In genomic region chr16:73504591-73504990, GRCh38 we compare ENCODE assay signal across 15 cellular contexts.
DNase-seq lines count a peak whose midpoint lies in the region; ATAC-seq and TF ChIP-seq lines count a peak whose summit lies in the region.
"Had no signal": no experiment of that assay in that cellular context is flagged by ENCODE, and none has a peak within 500 bp of the region (broad histone marks: within the 10 kb centered on the region; RNA-seq: fewer than 3 reads in every experiment).

No MANE protein-coding gene starts in this region.

- TF ChIP-seq CTCF in heart right ventricle (IDR thresholded peaks at IDR 0.05) (no peak), neural progenitor cell (IDR thresholded peaks at IDR 0.05) (no peak)

- H3K36me3 Mint-ChIP-seq in neural progenitor cell: no peaks in the 10 kb centered on the region
- no peaks in the 10 kb centered on the region for H3K36me3 Mint-ChIP-seq in activated T-helper 17 cell treated with anti-CD3 and anti-CD28 coated beads, Interleukin-2, amount 50 U/mL, for 72 hours (ENCODE audit: low read depth)
- no peaks in the 10 kb centered on the region for H3K36me3 Mint-ChIP-seq in T-cell

- no peaks in the 10 kb centered on the region for H3F3A ChIP-seq in neural progenitor cell (ENCODE audit: low read depth)

- H3K9me3 ChIP-seq in heart right ventricle (no peaks in the 10 kb centered on the region), neural progenitor cell (ENCODE audit: low read depth) (no peaks in the 10 kb centered on the region)
- H3K9me3 ChIP-seq: BLaER1 treated with 17β-estradiol and CSF1 and Interleukin-3, amounts not matched to agents 10 nM and 100 nM had no signal

- intact Hi-C loops in heart right ventricle (cut with DNase I) (no loop called here), Right ventricle myocardium inferior (cut with DNase I) (no loop called here)

- no peak overlapping the region for H2AFZ ChIP-seq in neural progenitor cell (replicated peaks)
- H2AFZ ChIP-seq: GM23248 had no signal

- H3K4me3 Mint-ChIP-seq in neural progenitor cell (no peak overlapping the region), T-cell (no peak overlapping the region)
- H3K4me3 Mint-ChIP-seq in activated T-helper 17 cell treated with anti-CD3 and anti-CD28 coated beads, Interleukin-2, amount 50 U/mL, for 72 hours: no peak overlapping the region
- H3K4me3 Mint-ChIP-seq: CD4-positive, alpha-beta T cell had no signal

- no peaks in the 10 kb centered on the region for H4K20me1 ChIP-seq in neural progenitor cell (ENCODE audit: low read depth)
- H4K20me1 ChIP-seq: BLaER1 treated with 17β-estradiol and CSF1 and Interleukin-3, amounts not matched to agents 10 nM and 100 nM had no signal

- peaks cover 30% of the 10 kb centered on the region for H3K4me1 Mint-ChIP-seq in neural progenitor cell
- no peaks in the 10 kb centered on the region for H3K4me1 Mint-ChIP-seq in activated T-helper 17 cell treated with anti-CD3 and anti-CD28 coated beads, Interleukin-2, amount 50 U/mL, for 72 hours
- H3K4me1 Mint-ChIP-seq in T-cell: no peaks in the 10 kb centered on the region

- POLR2A ChIA-PET in T-cell (lab: Charles Lee): no interaction called here

- no peak overlapping the region for H3K9ac ChIP-seq in neural progenitor cell
- H3K9ac ChIP-seq: BLaER1 treated with 17β-estradiol and CSF1 and Interleukin-3, amounts not matched to agents 10 nM and 100 nM; GM23248 had no signal

- H3K27ac ChIP-seq in heart right ventricle: no peak overlapping the region
- no peak overlapping the region for H3K27ac ChIP-seq in neural progenitor cell
- H3K27ac ChIP-seq: BLaER1 treated with 17β-estradiol and CSF1 and Interleukin-3, amounts not matched to agents 10 nM and 100 nM; GM23248 had no signal

- no peak for DNase-seq in heart right ventricle
- DNase-seq in Right ventricle myocardium inferior (ENCODE audit: missing footprints): no peak
- DNase-seq in NCI-H2227 (lab: John Stamatoyannopoulos, UW; ENCODE audit: unreplicated experiment): peak; percentile 46
- peak; percentile 27 for DNase-seq in SK-N-DZ (ENCODE audit: low spot score)
- no peak for DNase-seq in neural progenitor cell (ENCODE audit: low spot score)
- DNase-seq in T-cell: no peak
- DNase-seq: ACHN; Calu3; CD4-positive, alpha-beta T cell; DMS 273 treated with DMSO at 0.1 percent for 48 hours; GM23248; H7 had no signal

- H3K27me3 ChIP-seq in heart right ventricle (peaks cover 0 to 8% (median 3%) of the 10 kb centered on the region in 7 donors), neural progenitor cell (no peaks in the 10 kb centered on the region)
- H3K27me3 ChIP-seq: BLaER1 treated with 17β-estradiol and CSF1 and Interleukin-3, amounts not matched to agents 10 nM and 100 nM had no signal

- ATAC-seq in heart right ventricle: no peak
- no peak for ATAC-seq in Right ventricle myocardium inferior
- ATAC-seq in activated T-helper 17 cell treated with anti-CD3 and anti-CD28 coated beads, Interleukin-2, amount 50 U/mL, for 72 hours (replicated peaks): no peak
- ATAC-seq in T-cell (replicated peaks in 1 of 4): no peak
- no peak for ATAC-seq in GM21526 (IDR thresholded peaks at IDR 0.05; ENCODE audit: low FRiP score, unreplicated experiment)

- H3K36me3 ChIP-seq in heart right ventricle (no peaks in the 10 kb centered on the region), neural progenitor cell (no peaks in the 10 kb centered on the region)
- H3K36me3 ChIP-seq: BLaER1 treated with 17β-estradiol and CSF1 and Interleukin-3, amounts not matched to agents 10 nM and 100 nM had no signal

- no peaks in the 10 kb centered on the region for H3K79me2 ChIP-seq in neural progenitor cell (ENCODE audit: low read depth)

- CTCF ChIA-PET in T-cell (lab: Charles Lee): interaction anchor here in 1 of 2 donors (0.7 kb wide), 1 partner anchor 12 kb away, joined by 3 read pairs; no protein-coding TSS in a partner anchor

- H3K27me3 Mint-ChIP-seq in neural progenitor cell (ENCODE audit: insufficient read depth, low read depth) (peaks cover 2% of the 10 kb centered on the region), T-cell (peaks cover 0 to 1% of the 10 kb centered on the region in 2 donors)
- no peaks in the 10 kb centered on the region for H3K27me3 Mint-ChIP-seq in activated T-helper 17 cell treated with anti-CD3 and anti-CD28 coated beads, Interleukin-2, amount 50 U/mL, for 72 hours
- H3K27me3 Mint-ChIP-seq: CD4-positive, alpha-beta T cell had no signal

- H3K4me2 ChIP-seq in neural progenitor cell: no peak overlapping the region
- H3K4me2 ChIP-seq: BLaER1 treated with 17β-estradiol and CSF1 and Interleukin-3, amounts not matched to agents 10 nM and 100 nM had no signal

- H3K4me1 ChIP-seq in heart right ventricle (peaks cover 0 to 4% (median 0%) of the 10 kb centered on the region in 9 donors), neural progenitor cell (peaks cover 16% of the 10 kb centered on the region)
- H3K4me1 ChIP-seq: BLaER1 treated with 17β-estradiol and CSF1 and Interleukin-3, amounts not matched to agents 10 nM and 100 nM had no signal

- H3K4me3 ChIP-seq in heart right ventricle: peak overlapping the region in 6 of 10 donors; percentile 6 to 45 (median 36)
- H3K4me3 ChIP-seq in neural progenitor cell: no peak overlapping the region
- H3K4me3 ChIP-seq: BLaER1 treated with 17β-estradiol and CSF1 and Interleukin-3, amounts not matched to agents 10 nM and 100 nM; GM23248 had no signal

- H3K27ac Mint-ChIP-seq in neural progenitor cell: peak overlapping the region; percentile 4
- H3K27ac Mint-ChIP-seq in activated T-helper 17 cell treated with anti-CD3 and anti-CD28 coated beads, Interleukin-2, amount 50 U/mL, for 72 hours: no peak overlapping the region
- H3K27ac Mint-ChIP-seq in T-cell: no peak overlapping the region
- H3K27ac Mint-ChIP-seq: CD4-positive, alpha-beta T cell had no signal

- 45 to 50% methylated on average over 9 of the region's 9 CpGs for WGBS in heart right ventricle, 2 donors

- H3K9me3 Mint-ChIP-seq in neural progenitor cell (no peaks in the 10 kb centered on the region), T-cell (peaks cover 0 to 4% (median 3%) of the 10 kb centered on the region in 3 donors)
- H3K9me3 Mint-ChIP-seq in activated T-helper 17 cell treated with anti-CD3 and anti-CD28 coated beads, Interleukin-2, amount 50 U/mL, for 72 hours: peaks cover 5% of the 10 kb centered on the region
- H3K9me3 Mint-ChIP-seq: CD4-positive, alpha-beta T cell had no signal

Comparison
In these comparisons a context has a peak if more than half of its experiments do, and no peak if none do; other contexts are left out.
1. DNase-seq: peak in NCI-H2227 (single experiment) and SK-N-DZ (single experiment); none in heart right ventricle (0 of 2), Right ventricle myocardium inferior (single experiment), neural progenitor cell (single experiment) and T-cell (0 of 34).